Comparison of ENCODE assay signal across 14 cellular contexts in the genomic region with DNA sequence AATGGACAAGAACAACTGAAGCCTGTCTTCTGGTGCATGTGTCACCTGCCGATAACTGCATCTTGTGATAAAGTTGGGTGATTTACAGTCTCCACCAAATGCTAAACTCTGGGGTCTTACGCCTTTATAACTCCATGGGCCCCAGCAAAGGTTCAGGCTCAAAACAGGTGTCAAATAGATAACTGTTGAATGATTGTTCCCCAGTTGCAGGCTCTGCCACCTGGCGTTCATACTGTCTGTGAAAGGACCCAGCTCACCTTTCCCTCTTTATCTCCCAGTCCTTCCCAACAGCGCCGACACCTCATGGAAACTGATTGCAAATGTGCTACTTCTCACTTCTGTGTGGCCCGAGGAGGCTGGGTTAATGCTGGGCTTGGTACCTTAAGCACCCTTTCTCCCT.
"Had no signal": no experiment of that assay in that cellular context is flagged by ENCODE, and none has a peak within 500 bp of the region (broad histone marks: within the 10 kb centered on the region; RNA-seq: fewer than 3 reads in every experiment).

No MANE protein-coding gene starts in this region.

- H3K27ac ChIP-seq: esophagus muscularis mucosa, lower lobe of right lung, neutrophil, right atrium auricular region, skin epidermis had no signal

- H3K4me3 Mint-ChIP-seq: activated CD8-positive, alpha-beta T cell treated with anti-CD3 and anti-CD28 coated beads, Interleukin-2, amount 10 ng/mL, durations not matched to agents 7 days and 5 days; naive thymus-derived CD4-positive, alpha-beta T cell; T-cell; type B pancreatic cell had no signal

- H3K4me1 Mint-ChIP-seq: T-cell had no signal

- H3K36me3 Mint-ChIP-seq: activated naive CD4-positive, alpha-beta T cell treated with anti-CD3 and anti-CD28 coated beads, Interleukin-2, amount 50 U/mL, for 72 hours had no signal

- H3K4me1 ChIP-seq: esophagus muscularis mucosa, lower lobe of right lung had no signal

- H3K9me3 ChIP-seq: esophagus muscularis mucosa, lower lobe of right lung, neutrophil, right atrium auricular region had no signal

- H3K27me3 Mint-ChIP-seq: naive thymus-derived CD4-positive, alpha-beta T cell; T-cell; type B pancreatic cell had no signal

- H3K27ac Mint-ChIP-seq: activated CD8-positive, alpha-beta T cell treated with anti-CD3 and anti-CD28 coated beads, Interleukin-2, amount 10 ng/mL, durations not matched to agents 7 days and 5 days; T-cell; type B pancreatic cell had no signal

- ATAC-seq: activated CD8-positive, alpha-beta T cell treated with anti-CD3 and anti-CD28 coated beads, Interleukin-2, amount 10 ng/mL, durations not matched to agents 7 days and 5 days; activated naive CD4-positive, alpha-beta T cell treated with anti-CD3 and anti-CD28 coated beads, Interleukin-2, amount 50 U/mL, for 72 hours; left cardiac atrium; naive thymus-derived CD4-positive, alpha-beta T cell; T-cell had no signal

- DNase-seq: activated CD4-positive, alpha-beta T cell treated with anti-CD3 and anti-CD28 coated beads for 4 hours; activated CD8-positive, alpha-beta T cell treated with anti-CD3 and anti-CD28 coated beads, Interleukin-2, amount 10 ng/mL, durations not matched to agents 7 days and 5 days; anterior cingulate cortex; left cardiac atrium; lower lobe of right lung; naive thymus-derived CD4-positive, alpha-beta T cell; T-cell; T1000 had no signal

- H3K9me3 Mint-ChIP-seq: activated naive CD4-positive, alpha-beta T cell treated with anti-CD3 and anti-CD28 coated beads, Interleukin-2, amount 50 U/mL, for 72 hours; naive thymus-derived CD4-positive, alpha-beta T cell; T-cell; type B pancreatic cell had no signal

- H3K4me3 ChIP-seq: esophagus muscularis mucosa, lower lobe of right lung, right atrium auricular region, skin epidermis had no signal
